In genomic region chr10:52019078-52019644, GRCh38 we compare ENCODE assay signal across 23 cellular contexts.
"Had no signal": no experiment of that assay in that cellular context is flagged by ENCODE, and none has a peak within 500 bp of the region (broad histone marks: within the 10 kb centered on the region; RNA-seq: fewer than 3 reads in every experiment).

No MANE protein-coding gene starts in this region.

- H3K9me3 Mint-ChIP-seq: activated B cell treated with CpG ODN at 0.5 μM for 24 hours; activated naive CD4-positive, alpha-beta T cell treated with anti-CD3 and anti-CD28 coated beads, Interleukin-2, amount 50 U/mL, for 24 hours had no signal

- H3K9me3 ChIP-seq: body of pancreas, testis, upper lobe of right lung had no signal

- DNase-seq: activated B cell treated with CpG ODN at 0.5 μM for 24 hours; activated CD4-positive, alpha-beta T cell treated with anti-CD3 and anti-CD28 coated beads for 48 hours; activated CD8-positive, alpha-beta memory T cell treated with anti-CD3 and anti-CD28 coated beads, Interleukin-2, amount 50 U/mL, for 4 hours; activated CD8-positive, alpha-beta T cell treated with anti-CD3 and anti-CD28 coated beads for 36 hours; activated effector memory CD4-positive, alpha-beta T cell treated with anti-CD3 and anti-CD28 coated beads, Interleukin-2, amount 50 U/mL, for 16 hours; activated T-cell treated with anti-CD3 and anti-CD28 coated beads, Interleukin-2, amount 50 U/mL, for 48 hours; adrenal gland; body of pancreas; caudate nucleus; effector CD4-positive, alpha-beta T cell; foreskin keratinocyte; head of caudate nucleus; left lung; natural killer cell; stimulated activated CD4-positive, alpha-beta T cell treated with anti-CD3 and anti-CD28 coated beads, Interleukin-12 subunit alpha, Interleukin-12 subunit beta, amount 100 ng/mL, for 4 hours; stimulated activated CD4-positive, alpha-beta T cell treated with anti-CD3 and anti-CD28 coated beads, Interleukin-2, amount 100 ng/mL, for 24 hours; stomach; SW 1271; testis; upper lobe of right lung had no signal

- FAIRE-seq: colon, TTC549 had no signal

- H3K4me3 Mint-ChIP-seq: activated B cell treated with CpG ODN at 0.5 μM for 24 hours; activated CD8-positive, alpha-beta T cell treated with anti-CD3 and anti-CD28 coated beads for 36 hours; activated naive CD4-positive, alpha-beta T cell treated with anti-CD3 and anti-CD28 coated beads, Interleukin-2, amount 50 U/mL, for 24 hours; natural killer cell had no signal

- H3K36me3 ChIP-seq: adrenal gland, left lung, stomach, upper lobe of right lung had no signal

- H3K27me3 ChIP-seq: adrenal gland, body of pancreas, left lung, stomach, testis, upper lobe of right lung had no signal

- H3K27me3 Mint-ChIP-seq: activated B cell treated with CpG ODN at 0.5 μM for 24 hours; activated CD8-positive, alpha-beta T cell treated with anti-CD3 and anti-CD28 coated beads for 36 hours; activated naive CD4-positive, alpha-beta T cell treated with anti-CD3 and anti-CD28 coated beads, Interleukin-2, amount 50 U/mL, for 24 hours had no signal

- H3K27ac ChIP-seq: adrenal gland, body of pancreas, foreskin keratinocyte, left lung, stomach, testis, upper lobe of right lung had no signal

- H3K4me3 ChIP-seq: adrenal gland, body of pancreas, left lung, stomach, testis, upper lobe of right lung had no signal

- H3K4me1 Mint-ChIP-seq: activated B cell treated with CpG ODN at 0.5 μM for 24 hours; activated naive CD4-positive, alpha-beta T cell treated with anti-CD3 and anti-CD28 coated beads, Interleukin-2, amount 50 U/mL, for 24 hours; natural killer cell had no signal

- ATAC-seq: activated CD8-positive, alpha-beta T cell treated with anti-CD3 and anti-CD28 coated beads for 36 hours; body of pancreas; foreskin keratinocyte; left lung; natural killer cell; upper lobe of right lung had no signal

- H3K27ac Mint-ChIP-seq: activated B cell treated with CpG ODN at 0.5 μM for 24 hours; activated CD8-positive, alpha-beta T cell treated with anti-CD3 and anti-CD28 coated beads for 36 hours; activated naive CD4-positive, alpha-beta T cell treated with anti-CD3 and anti-CD28 coated beads, Interleukin-2, amount 50 U/mL, for 24 hours; natural killer cell had no signal

- H3K4me1 ChIP-seq: adrenal gland, foreskin keratinocyte, left lung, testis, upper lobe of right lung had no signal

- H3K36me3 Mint-ChIP-seq: activated naive CD4-positive, alpha-beta T cell treated with anti-CD3 and anti-CD28 coated beads, Interleukin-2, amount 50 U/mL, for 24 hours; natural killer cell had no signal
